ENCODE assay signal across 9 cellular contexts in genomic region chr17:36937001-36937960, GRCh38. TPM values are rescaled to one million over a fixed set of nuclear protein-coding genes. Genes with fewer than 3 reads are reported as not detected.
DNase-seq lines count a peak whose midpoint lies in the region; ATAC-seq and FAIRE-seq lines count a peak whose summit lies in the region.
"Had no signal": no experiment of that assay in that cellular context is flagged by ENCODE, and none has a peak within 500 bp of the region (broad histone marks: within the 10 kb centered on the region; RNA-seq: fewer than 3 reads in every experiment).

Gene LHX1 (plus strand): TSS chr17:36937475. CDS start chr17:36938198, 723 bp downstream.

- H3K9me3 Mint-ChIP-seq in CD4-positive, CD25-positive, alpha-beta regulatory T cell: peaks cover 0 to 5% (median 0%) of the 10 kb centered on the region in 7 donors
- no peaks in the 10 kb centered on the region for H3K9me3 Mint-ChIP-seq in activated naive CD4-positive, alpha-beta T cell treated with anti-CD3 and anti-CD28 coated beads, Interleukin-2, amount 50 U/mL, for 24 hours

- H3K4me3 ChIP-seq in CD4-positive, CD25-positive, alpha-beta regulatory T cell (ENCODE audit: low read depth, low read length): peak within 1 kb of the TSS; percentile 50
- peak within 1 kb of the TSS; percentile 67 for H3K4me3 ChIP-seq in HUES6 (ENCODE audit: low read depth, low read length)
- peak within 1 kb of the TSS; percentile 10 to 26 for H3K4me3 ChIP-seq in mucosa of rectum (ENCODE audit: low read length in 2 of 2)

- peaks cover 38% of the 10 kb centered on the region for H3K27me3 ChIP-seq in CD4-positive, CD25-positive, alpha-beta regulatory T cell (ENCODE audit: control insufficient read depth, insufficient read depth, low read length)
- peaks cover 100% of the 10 kb centered on the region for H3K27me3 ChIP-seq in HUES6 (ENCODE audit: control insufficient read depth, insufficient read depth, low read length)
- H3K27me3 ChIP-seq in mucosa of rectum (ENCODE audit: control insufficient read depth in 2 of 2, insufficient read depth in 2 of 2, low read length in 2 of 2): peaks cover 88 to 93% of the 10 kb centered on the region in 2 donors

- peak within 1 kb of the TSS; percentile 76 to 91 (median 84) for H3K4me3 Mint-ChIP-seq in CD4-positive, CD25-positive, alpha-beta regulatory T cell
- H3K4me3 Mint-ChIP-seq in activated naive CD4-positive, alpha-beta T cell treated with anti-CD3 and anti-CD28 coated beads, Interleukin-2, amount 50 U/mL, for 24 hours: peak within 1 kb of the TSS; percentile 83

- peaks cover 95% of the 10 kb centered on the region for H3K27me3 Mint-ChIP-seq in CD4-positive, CD25-positive, alpha-beta regulatory T cell
- H3K27me3 Mint-ChIP-seq in activated naive CD4-positive, alpha-beta T cell treated with anti-CD3 and anti-CD28 coated beads, Interleukin-2, amount 50 U/mL, for 24 hours: peaks cover 60% of the 10 kb centered on the region

- peak within 1 kb of the TSS in 1 of 3 donors; percentile 98 for H3K27ac Mint-ChIP-seq in CD4-positive, CD25-positive, alpha-beta regulatory T cell
- H3K27ac Mint-ChIP-seq in activated naive CD4-positive, alpha-beta T cell treated with anti-CD3 and anti-CD28 coated beads, Interleukin-2, amount 50 U/mL, for 24 hours: peak within 1 kb of the TSS; percentile 88

- peak in 1 of 3 donors; percentile 35 for DNase-seq in CD4-positive, CD25-positive, alpha-beta regulatory T cell
- no peak for DNase-seq in HTR-8/SVneo (ENCODE audit: insufficient read length, low spot score)
- no peak for DNase-seq in activated CD4-positive, CD25-positive, alpha-beta regulatory T cell (lab: John Stamatoyannopoulos, UW)

- FAIRE-seq in HTR-8/SVneo (lab: Jason Lieb, UNC): no peak
- FAIRE-seq: endometrium had no signal

- no peaks in the 10 kb centered on the region for H3K36me3 ChIP-seq in CD4-positive, CD25-positive, alpha-beta regulatory T cell (ENCODE audit: control insufficient read depth, insufficient read depth, low read length)
- H3K36me3 ChIP-seq in HUES6 (ENCODE audit: control insufficient read depth, insufficient read depth, low read length): no peaks in the 10 kb centered on the region
- H3K36me3 ChIP-seq in mucosa of rectum (ENCODE audit: control insufficient read depth in 2 of 2, insufficient read depth in 2 of 2, low read length in 2 of 2): no peaks in the 10 kb centered on the region

- no peak within 1 kb of the TSS for H3K27ac ChIP-seq in CD4-positive, CD25-positive, alpha-beta regulatory T cell (ENCODE audit: insufficient read depth, low read length, poor library complexity, severe bottlenecking)
- no peak within 1 kb of the TSS for H3K27ac ChIP-seq in HUES6 (ENCODE audit: low read depth, low read length)
- no peak within 1 kb of the TSS for H3K27ac ChIP-seq in mucosa of rectum (ENCODE audit: low read depth in 2 of 2, low read length in 2 of 2)

- H3K9ac ChIP-seq in HUES6 (ENCODE audit: low read length) (peak within 1 kb of the TSS; percentile 67), mucosa of rectum (ENCODE audit: low read depth in 1 of 2, low read length in 2 of 2) (no peak within 1 kb of the TSS)

- peaks cover 6 to 88% (median 39%) of the 10 kb centered on the region in 4 donors for H3K4me1 Mint-ChIP-seq in CD4-positive, CD25-positive, alpha-beta regulatory T cell
- peaks cover 73% of the 10 kb centered on the region for H3K4me1 Mint-ChIP-seq in activated naive CD4-positive, alpha-beta T cell treated with anti-CD3 and anti-CD28 coated beads, Interleukin-2, amount 50 U/mL, for 24 hours

- ATAC-seq in CD4-positive, CD25-positive, alpha-beta regulatory T cell (ENCODE audit: low read depth in 2 of 2): no peak
- ATAC-seq in HG03342 (IDR thresholded peaks at IDR 0.05; ENCODE audit: unreplicated experiment) (no peak), HG03520 (IDR thresholded peaks at IDR 0.05; ENCODE audit: unreplicated experiment) (no peak)

- no peaks in the 10 kb centered on the region for H3K36me3 Mint-ChIP-seq in CD4-positive, CD25-positive, alpha-beta regulatory T cell
- H3K36me3 Mint-ChIP-seq in activated naive CD4-positive, alpha-beta T cell treated with anti-CD3 and anti-CD28 coated beads, Interleukin-2, amount 50 U/mL, for 24 hours: no peaks in the 10 kb centered on the region

- peaks cover 86% of the 10 kb centered on the region for H3K4me1 ChIP-seq in CD4-positive, CD25-positive, alpha-beta regulatory T cell (ENCODE audit: control insufficient read depth, insufficient read depth, low read length, poor library complexity, severe bottlenecking)
- H3K4me1 ChIP-seq in HUES6 (ENCODE audit: control insufficient read depth, insufficient read depth, low read length) (peaks cover 71% of the 10 kb centered on the region), mucosa of rectum (ENCODE audit: control insufficient read depth in 2 of 2, insufficient read depth in 2 of 2, low read length in 2 of 2) (peaks cover 42 to 44% of the 10 kb centered on the region in 2 donors)

- H3K9me3 ChIP-seq in CD4-positive, CD25-positive, alpha-beta regulatory T cell (ENCODE audit: control insufficient read depth in 2 of 2, low read length in 2 of 2): no peaks in the 10 kb centered on the region
- H3K9me3 ChIP-seq in HUES6 (ENCODE audit: control insufficient read depth, insufficient read depth, low read depth, low read length) (no peaks in the 10 kb centered on the region), mucosa of rectum (ENCODE audit: control insufficient read depth in 2 of 2, low read length in 2 of 2) (no peaks in the 10 kb centered on the region)

RNA-seq across cellular contexts. Expression of gene LHX1, which starts in this region (rescaled TPM):
- total RNA-seq in CD4-positive, CD25-positive, alpha-beta regulatory T cell: not detected
- under 1 TPM in 3 of 4 donors, not detected in 1; 0.05 to 0.22 (median 0.05) TPM for polyA plus RNA-seq in CD4-positive, CD25-positive, alpha-beta regulatory T cell
